Comparison of ENCODE assay signal across 10 cellular contexts in the genomic region with DNA sequence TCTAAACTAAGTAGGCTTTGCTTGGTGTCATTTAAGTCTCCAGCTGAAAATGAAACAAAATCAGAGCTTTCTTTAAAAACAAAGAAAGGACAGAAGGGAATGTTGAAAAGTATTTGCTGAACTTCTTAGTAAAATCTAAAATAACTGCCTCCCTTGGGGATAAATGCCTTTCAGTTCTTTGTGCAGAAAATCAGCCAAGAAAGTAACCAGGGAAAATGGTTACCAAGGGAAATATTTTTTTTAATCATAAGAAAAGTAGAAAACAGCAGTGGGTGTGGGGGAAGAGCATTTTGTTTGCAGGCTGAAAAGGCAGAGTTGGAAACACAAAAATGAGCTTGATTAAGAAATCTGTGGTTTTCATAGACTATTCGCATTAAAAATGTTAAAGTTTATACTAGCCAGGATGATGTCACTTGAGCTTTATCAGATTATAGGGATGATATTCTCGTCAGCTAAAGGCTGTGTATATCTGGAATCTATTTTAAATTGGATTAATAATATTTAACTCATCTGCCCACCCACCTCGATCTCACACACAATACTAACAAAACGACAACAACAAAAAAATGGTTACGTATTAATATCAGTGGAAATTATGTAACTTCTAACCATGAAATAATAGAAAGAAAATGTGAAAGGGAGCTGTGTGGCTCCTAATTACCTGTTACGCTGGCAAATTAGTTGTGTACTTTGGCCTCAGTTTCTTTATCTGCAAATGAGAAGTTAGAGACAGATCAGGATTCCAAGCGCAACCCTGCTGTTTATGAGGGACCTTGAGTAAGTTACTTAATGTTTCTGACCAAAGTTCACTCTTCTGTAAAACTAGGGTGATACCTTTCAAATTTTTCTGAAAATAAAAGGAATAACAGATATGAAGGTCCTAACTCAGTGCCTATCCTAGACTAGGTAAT. TPM values are rescaled to one million over a fixed set of nuclear protein-coding genes. Genes with fewer than 3 reads are reported as not detected.
DNase-seq lines count a peak whose midpoint lies in the region; ATAC-seq, FAIRE-seq and TF ChIP-seq lines count a peak whose summit lies in the region.
"Had no signal": no experiment of that assay in that cellular context is flagged by ENCODE, and none has a peak within 500 bp of the region (broad histone marks: within the 10 kb centered on the region; RNA-seq: fewer than 3 reads in every experiment).

A gene (minus strand): TSS at position 51 of the 911 bp plus-strand sequence. CDS start 13,124 bp downstream, outside the sequence.

- H3K27ac ChIP-seq in Peyer's patch: peak within 1 kb of the TSS in 3 of 4 donors; percentile 24 to 70 (median 70)

- H3K4me1 ChIP-seq in Peyer's patch: peaks cover 0 to 8% (median 0%) of the 10 kb centered on the region in 4 donors

- DNase-seq in AG08395 (ENCODE audit: low spot score) (peak; percentile 50), Peyer's patch (peak in 1 of 3 donors; percentile 56), fibroblast of peridontal ligament (ENCODE audit: extremely low read depth) (peak; percentile 95), omental fat pad (ENCODE audit: low spot score) (no peak), HuH-7.5 (ENCODE audit: low spot score) (no peak), GM12891 (ENCODE audit: insufficient read length, low spot score) (no peak), superior temporal gyrus (ENCODE audit: extremely low spot score) (no peak), activated gamma-delta T cell (lab: John Stamatoyannopoulos, UW) (no peak)
- DNase-seq: stimulated activated CD4-positive, alpha-beta T cell treated with anti-CD3 and anti-CD28 coated beads, Interleukin-12 subunit alpha, Interleukin-12 subunit beta, amount 100 ng/mL, for 4 hours had no signal

- no peak for TF ChIP-seq POLR2A in Peyer's patch (IDR thresholded peaks at IDR 0.05)
- no peak for TF ChIP-seq POLR2A in GM12891 (IDR thresholded peaks at IDR 0.05; ENCODE audit: low read depth, low read length)

- no peaks in the 10 kb centered on the region for H3K36me3 ChIP-seq in Peyer's patch

- H3K4me3 ChIP-seq in Peyer's patch: peak within 1 kb of the TSS in 2 of 4 donors; percentile 34 to 39

- H3K9me3 ChIP-seq in Peyer's patch: no peaks in the 10 kb centered on the region

- no peak for TF ChIP-seq CTCF in Peyer's patch (IDR thresholded peaks at IDR 0.05)
- TF ChIP-seq CTCF in omental fat pad (IDR thresholded peaks at IDR 0.05): no peak

- FAIRE-seq in GM12891 (lab: Jason Lieb, UNC): no peak

- ATAC-seq in omental fat pad (ENCODE audit: low FRiP score): peak; percentile 19
- ATAC-seq: esophagus mucosa had no signal

- H3K27me3 ChIP-seq in Peyer's patch: no peaks in the 10 kb centered on the region

TF ChIP-seq in GM12891, 5 proteins besides CTCF, POLR2A, EP300 and RAD21:
- no peak for TF ChIP-seq TAF1 (IDR thresholded peaks at IDR 0.05; ENCODE audit: low read depth, low read length)

RNA-seq across cellular contexts. Expression of the gene that starts here (rescaled TPM):
- total RNA-seq in Peyer's patch (10 to 100 TPM in 3 of 4 donors, 1 to 10 TPM in 1; 9.6 to 20.1 (median 12.1) TPM), omental fat pad (10 to 100 TPM; 45.6 to 80.6 (median 54.1) TPM)
- polyA plus RNA-seq in GM12891 (2012; ENCODE audit: low read depth, missing spikeins): 0.22 TPM

Comparison
In these comparisons a context has a peak if more than half of its experiments do, and no peak if none do; other contexts are left out.
1. DNase-seq: peak in AG08395 (single experiment) and fibroblast of peridontal ligament (single experiment); none in omental fat pad (single experiment), HuH-7.5 (single experiment), GM12891 (single experiment), superior temporal gyrus (single experiment) and activated gamma-delta T cell (single experiment).